1 cellular context compared by ENCODE assay signal in genomic region chr5:140362875-140363630, GRCh38.
TF ChIP-seq lines count a peak whose summit lies in the region.

No MANE protein-coding gene starts in this region.

TF ChIP-seq in HepG2, 621 proteins besides CTCF, POLR2A, EP300 and RAD21 (continued from another document and continues in another):
- TF ChIP-seq, protein P1, sequence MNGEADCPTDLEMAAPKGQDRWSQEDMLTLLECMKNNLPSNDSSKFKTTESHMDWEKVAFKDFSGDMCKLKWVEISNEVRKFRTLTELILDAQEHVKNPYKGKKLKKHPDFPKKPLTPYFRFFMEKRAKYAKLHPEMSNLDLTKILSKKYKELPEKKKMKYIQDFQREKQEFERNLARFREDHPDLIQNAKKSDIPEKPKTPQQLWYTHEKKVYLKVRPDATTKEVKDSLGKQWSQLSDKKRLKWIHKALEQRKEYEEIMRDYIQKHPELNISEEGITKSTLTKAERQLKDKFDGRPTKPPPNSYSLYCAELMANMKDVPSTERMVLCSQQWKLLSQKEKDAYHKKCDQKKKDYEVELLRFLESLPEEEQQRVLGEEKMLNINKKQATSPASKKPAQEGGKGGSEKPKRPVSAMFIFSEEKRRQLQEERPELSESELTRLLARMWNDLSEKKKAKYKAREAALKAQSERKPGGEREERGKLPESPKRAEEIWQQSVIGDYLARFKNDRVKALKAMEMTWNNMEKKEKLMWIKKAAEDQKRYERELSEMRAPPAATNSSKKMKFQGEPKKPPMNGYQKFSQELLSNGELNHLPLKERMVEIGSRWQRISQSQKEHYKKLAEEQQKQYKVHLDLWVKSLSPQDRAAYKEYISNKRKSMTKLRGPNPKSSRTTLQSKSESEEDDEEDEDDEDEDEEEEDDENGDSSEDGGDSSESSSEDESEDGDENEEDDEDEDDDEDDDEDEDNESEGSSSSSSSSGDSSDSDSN (CRISPR knock-in tag; IDR thresholded peaks at IDR 0.05) = peak; percentile 87
- peak; percentile 63; the same call in 1 of the 2 replicates for TF ChIP-seq KAT8 (CRISPR knock-in tag; IDR thresholded peaks at IDR 0.05)
- TF ChIP-seq HMGA1 (CRISPR knock-in tag; conservative IDR thresholded peaks at IDR 0.05) = no peak
- TF ChIP-seq ZNF318 (CRISPR knock-in tag; IDR thresholded peaks at IDR 0.05) = no peak
- no peak for TF ChIP-seq ZNF724P (CRISPR knock-in tag; IDR thresholded peaks at IDR 0.05; ENCODE audit: borderline replicate concordance)
- TF ChIP-seq TMF1 (CRISPR knock-in tag; IDR thresholded peaks at IDR 0.05; ENCODE audit: low read depth) = no peak
- peak; percentile 12; the same call in 1 of the 2 replicates for TF ChIP-seq SIX4 (CRISPR knock-in tag; IDR thresholded peaks at IDR 0.05)
- TF ChIP-seq, protein P2, sequence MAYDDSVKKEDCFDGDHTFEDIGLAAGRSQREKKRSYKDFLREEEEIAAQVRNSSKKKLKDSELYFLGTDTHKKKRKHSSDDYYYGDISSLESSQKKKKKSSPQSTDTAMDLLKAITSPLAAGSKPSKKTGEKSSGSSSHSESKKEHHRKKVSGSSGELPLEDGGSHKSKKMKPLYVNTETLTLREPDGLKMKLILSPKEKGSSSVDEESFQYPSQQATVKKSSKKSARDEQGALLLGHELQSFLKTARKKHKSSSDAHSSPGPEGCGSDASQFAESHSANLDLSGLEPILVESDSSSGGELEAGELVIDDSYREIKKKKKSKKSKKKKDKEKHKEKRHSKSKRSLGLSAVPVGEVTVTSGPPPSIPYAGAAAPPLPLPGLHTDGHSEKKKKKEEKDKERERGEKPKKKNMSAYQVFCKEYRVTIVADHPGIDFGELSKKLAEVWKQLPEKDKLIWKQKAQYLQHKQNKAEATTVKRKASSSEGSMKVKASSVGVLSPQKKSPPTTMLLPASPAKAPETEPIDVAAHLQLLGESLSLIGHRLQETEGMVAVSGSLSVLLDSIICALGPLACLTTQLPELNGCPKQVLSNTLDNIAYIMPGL (CRISPR knock-in tag; IDR thresholded peaks at IDR 0.05; ENCODE audit: borderline replicate concordance in 1 of 2, low read depth in 1 of 2) = peak; percentile 93 to 95
- TF ChIP-seq HOXA9 (CRISPR knock-in tag; IDR thresholded peaks at IDR 0.05; ENCODE audit: borderline replicate concordance) = no peak
- TF ChIP-seq DNMT1 (CRISPR knock-in tag; IDR thresholded peaks at IDR 0.05) = 0 out of 2 replicates have a peak, but pooled peaks have one; percentile 83
- no peak for TF ChIP-seq SUZ12 (IDR thresholded peaks at IDR 0.05; ENCODE audit: low read depth, low read length)
- TF ChIP-seq HNRNPK (IDR thresholded peaks at IDR 0.05; ENCODE audit: low read depth, low read length, poor library complexity, severe bottlenecking) = peak; percentile 59
- no peak for TF ChIP-seq ZNF670 (CRISPR knock-in tag; IDR thresholded peaks at IDR 0.05; ENCODE audit: borderline replicate concordance)
- TF ChIP-seq FOXA3 (CRISPR knock-in tag; IDR thresholded peaks at IDR 0.05) = peak; percentile 40; the same call in 1 of the 2 replicates
- TF ChIP-seq MXD4 (CRISPR knock-in tag; IDR thresholded peaks at IDR 0.05) = no peak
- TF ChIP-seq PITX1 (CRISPR knock-in tag; IDR thresholded peaks at IDR 0.05) = no peak; the same call in 1 of the 2 replicates
- no peak for TF ChIP-seq EHMT2 (IDR thresholded peaks at IDR 0.05; ENCODE audit: borderline replicate concordance, low read depth, low read length)
- TF ChIP-seq ZNF205 (CRISPR knock-in tag; IDR thresholded peaks at IDR 0.05) = 0 out of 2 replicates have a peak, but pooled peaks have one; percentile 65
- no peak for TF ChIP-seq ZNF660 (CRISPR knock-in tag; IDR thresholded peaks at IDR 0.05; ENCODE audit: borderline replicate concordance, low read depth)
- 0 out of 2 replicates have a peak, but pooled peaks have one; percentile 52 for TF ChIP-seq ZNF34 (CRISPR knock-in tag; IDR thresholded peaks at IDR 0.05; ENCODE audit: borderline replicate concordance)
- TF ChIP-seq TSC22D2 (CRISPR knock-in tag; IDR thresholded peaks at IDR 0.05; ENCODE audit: borderline replicate concordance) = no peak
- peak; percentile 65 for TF ChIP-seq TARDBP (CRISPR knock-in tag; IDR thresholded peaks at IDR 0.05)
- TF ChIP-seq, protein P3, sequence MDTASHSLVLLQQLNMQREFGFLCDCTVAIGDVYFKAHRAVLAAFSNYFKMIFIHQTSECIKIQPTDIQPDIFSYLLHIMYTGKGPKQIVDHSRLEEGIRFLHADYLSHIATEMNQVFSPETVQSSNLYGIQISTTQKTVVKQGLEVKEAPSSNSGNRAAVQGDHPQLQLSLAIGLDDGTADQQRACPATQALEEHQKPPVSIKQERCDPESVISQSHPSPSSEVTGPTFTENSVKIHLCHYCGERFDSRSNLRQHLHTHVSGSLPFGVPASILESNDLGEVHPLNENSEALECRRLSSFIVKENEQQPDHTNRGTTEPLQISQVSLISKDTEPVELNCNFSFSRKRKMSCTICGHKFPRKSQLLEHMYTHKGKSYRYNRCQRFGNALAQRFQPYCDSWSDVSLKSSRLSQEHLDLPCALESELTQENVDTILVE (CRISPR knock-in tag; IDR thresholded peaks at IDR 0.05) = no peak
- no peak for TF ChIP-seq FOXA1 (IDR thresholded peaks at IDR 0.05)
- no peak for TF ChIP-seq FOXA1 (CRISPR knock-in tag; IDR thresholded peaks at IDR 0.05)
- peak; percentile 57; the same call in 1 of the 2 replicates for TF ChIP-seq ZNF225 (CRISPR knock-in tag; IDR thresholded peaks at IDR 0.05)
- TF ChIP-seq, protein P4, sequence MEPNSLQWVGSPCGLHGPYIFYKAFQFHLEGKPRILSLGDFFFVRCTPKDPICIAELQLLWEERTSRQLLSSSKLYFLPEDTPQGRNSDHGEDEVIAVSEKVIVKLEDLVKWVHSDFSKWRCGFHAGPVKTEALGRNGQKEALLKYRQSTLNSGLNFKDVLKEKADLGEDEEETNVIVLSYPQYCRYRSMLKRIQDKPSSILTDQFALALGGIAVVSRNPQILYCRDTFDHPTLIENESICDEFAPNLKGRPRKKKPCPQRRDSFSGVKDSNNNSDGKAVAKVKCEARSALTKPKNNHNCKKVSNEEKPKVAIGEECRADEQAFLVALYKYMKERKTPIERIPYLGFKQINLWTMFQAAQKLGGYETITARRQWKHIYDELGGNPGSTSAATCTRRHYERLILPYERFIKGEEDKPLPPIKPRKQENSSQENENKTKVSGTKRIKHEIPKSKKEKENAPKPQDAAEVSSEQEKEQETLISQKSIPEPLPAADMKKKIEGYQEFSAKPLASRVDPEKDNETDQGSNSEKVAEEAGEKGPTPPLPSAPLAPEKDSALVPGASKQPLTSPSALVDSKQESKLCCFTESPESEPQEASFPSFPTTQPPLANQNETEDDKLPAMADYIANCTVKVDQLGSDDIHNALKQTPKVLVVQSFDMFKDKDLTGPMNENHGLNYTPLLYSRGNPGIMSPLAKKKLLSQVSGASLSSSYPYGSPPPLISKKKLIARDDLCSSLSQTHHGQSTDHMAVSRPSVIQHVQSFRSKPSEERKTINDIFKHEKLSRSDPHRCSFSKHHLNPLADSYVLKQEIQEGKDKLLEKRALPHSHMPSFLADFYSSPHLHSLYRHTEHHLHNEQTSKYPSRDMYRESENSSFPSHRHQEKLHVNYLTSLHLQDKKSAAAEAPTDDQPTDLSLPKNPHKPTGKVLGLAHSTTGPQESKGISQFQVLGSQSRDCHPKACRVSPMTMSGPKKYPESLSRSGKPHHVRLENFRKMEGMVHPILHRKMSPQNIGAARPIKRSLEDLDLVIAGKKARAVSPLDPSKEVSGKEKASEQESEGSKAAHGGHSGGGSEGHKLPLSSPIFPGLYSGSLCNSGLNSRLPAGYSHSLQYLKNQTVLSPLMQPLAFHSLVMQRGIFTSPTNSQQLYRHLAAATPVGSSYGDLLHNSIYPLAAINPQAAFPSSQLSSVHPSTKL (CRISPR knock-in tag; IDR thresholded peaks at IDR 0.05) = peak; percentile 60
- TF ChIP-seq, protein P5, sequence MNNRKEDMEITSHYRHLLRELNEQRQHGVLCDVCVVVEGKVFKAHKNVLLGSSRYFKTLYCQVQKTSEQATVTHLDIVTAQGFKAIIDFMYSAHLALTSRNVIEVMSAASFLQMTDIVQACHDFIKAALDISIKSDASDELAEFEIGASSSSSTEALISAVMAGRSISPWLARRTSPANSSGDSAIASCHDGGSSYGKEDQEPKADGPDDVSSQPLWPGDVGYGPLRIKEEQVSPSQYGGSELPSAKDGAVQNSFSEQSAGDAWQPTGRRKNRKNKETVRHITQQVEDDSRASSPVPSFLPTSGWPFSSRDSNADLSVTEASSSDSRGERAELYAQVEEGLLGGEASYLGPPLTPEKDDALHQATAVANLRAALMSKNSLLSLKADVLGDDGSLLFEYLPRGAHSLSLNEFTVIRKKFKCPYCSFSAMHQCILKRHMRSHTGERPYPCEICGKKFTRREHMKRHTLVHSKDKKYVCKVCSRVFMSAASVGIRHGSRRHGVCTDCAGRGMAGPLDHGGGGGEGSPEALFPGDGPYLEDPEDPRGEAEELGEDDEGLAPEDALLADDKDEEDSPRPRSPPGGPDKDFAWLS (CRISPR knock-in tag; IDR thresholded peaks at IDR 0.05; ENCODE audit: borderline replicate concordance) = 0 out of 2 replicates have a peak, but pooled peaks have one; percentile 31
- TF ChIP-seq, protein P6, sequence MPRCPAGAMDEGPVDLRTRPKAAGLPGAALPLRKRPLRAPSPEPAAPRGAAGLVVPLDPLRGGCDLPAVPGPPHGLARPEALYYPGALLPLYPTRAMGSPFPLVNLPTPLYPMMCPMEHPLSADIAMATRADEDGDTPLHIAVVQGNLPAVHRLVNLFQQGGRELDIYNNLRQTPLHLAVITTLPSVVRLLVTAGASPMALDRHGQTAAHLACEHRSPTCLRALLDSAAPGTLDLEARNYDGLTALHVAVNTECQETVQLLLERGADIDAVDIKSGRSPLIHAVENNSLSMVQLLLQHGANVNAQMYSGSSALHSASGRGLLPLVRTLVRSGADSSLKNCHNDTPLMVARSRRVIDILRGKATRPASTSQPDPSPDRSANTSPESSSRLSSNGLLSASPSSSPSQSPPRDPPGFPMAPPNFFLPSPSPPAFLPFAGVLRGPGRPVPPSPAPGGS (CRISPR knock-in tag; IDR thresholded peaks at IDR 0.05) = peak; percentile 34; the same call in 1 of the 2 replicates
- TF ChIP-seq SMAD1 (CRISPR knock-in tag; IDR thresholded peaks at IDR 0.05; ENCODE audit: borderline replicate concordance, low read depth) = 0 out of 2 replicates have a peak, but pooled peaks have one; percentile 59
- peak; percentile 39; the same call in 1 of the 2 replicates for TF ChIP-seq ZNF772 (CRISPR knock-in tag; IDR thresholded peaks at IDR 0.05)
- peak; percentile 42; the same call in 1 of the 2 replicates for TF ChIP-seq HMG20A (CRISPR knock-in tag; IDR thresholded peaks at IDR 0.05; ENCODE audit: borderline replicate concordance)
- peak; percentile 65; the same call in 1 of the 2 replicates for TF ChIP-seq MEIS1 (CRISPR knock-in tag; IDR thresholded peaks at IDR 0.05; ENCODE audit: borderline replicate concordance)
